Comparison of ENCODE assay signal across 1 cellular context in genomic region chr1:178916448-178917174, GRCh38.
TF ChIP-seq lines count a peak whose summit lies in the region.

No MANE protein-coding gene starts in this region.

TF ChIP-seq in GM23338, 12 proteins besides CTCF, POLR2A, EP300 and RAD21 (continued from another document):
- TF ChIP-seq ZNF462 (CRISPR knock-in tag; IDR thresholded peaks at IDR 0.05) (no peak), ZNF114 (CRISPR knock-in tag; IDR thresholded peaks at IDR 0.05) (no peak), NANOG (IDR thresholded peaks at IDR 0.05; ENCODE audit: borderline replicate concordance) (no peak), POLR2AphosphoS5 (IDR thresholded peaks at IDR 0.05; ENCODE audit: low read depth) (no peak)
TF ChIP-seq in GM23338: peak in this region for 0.
